ENCODE assay signal across 8 cellular contexts in the genomic region with DNA sequence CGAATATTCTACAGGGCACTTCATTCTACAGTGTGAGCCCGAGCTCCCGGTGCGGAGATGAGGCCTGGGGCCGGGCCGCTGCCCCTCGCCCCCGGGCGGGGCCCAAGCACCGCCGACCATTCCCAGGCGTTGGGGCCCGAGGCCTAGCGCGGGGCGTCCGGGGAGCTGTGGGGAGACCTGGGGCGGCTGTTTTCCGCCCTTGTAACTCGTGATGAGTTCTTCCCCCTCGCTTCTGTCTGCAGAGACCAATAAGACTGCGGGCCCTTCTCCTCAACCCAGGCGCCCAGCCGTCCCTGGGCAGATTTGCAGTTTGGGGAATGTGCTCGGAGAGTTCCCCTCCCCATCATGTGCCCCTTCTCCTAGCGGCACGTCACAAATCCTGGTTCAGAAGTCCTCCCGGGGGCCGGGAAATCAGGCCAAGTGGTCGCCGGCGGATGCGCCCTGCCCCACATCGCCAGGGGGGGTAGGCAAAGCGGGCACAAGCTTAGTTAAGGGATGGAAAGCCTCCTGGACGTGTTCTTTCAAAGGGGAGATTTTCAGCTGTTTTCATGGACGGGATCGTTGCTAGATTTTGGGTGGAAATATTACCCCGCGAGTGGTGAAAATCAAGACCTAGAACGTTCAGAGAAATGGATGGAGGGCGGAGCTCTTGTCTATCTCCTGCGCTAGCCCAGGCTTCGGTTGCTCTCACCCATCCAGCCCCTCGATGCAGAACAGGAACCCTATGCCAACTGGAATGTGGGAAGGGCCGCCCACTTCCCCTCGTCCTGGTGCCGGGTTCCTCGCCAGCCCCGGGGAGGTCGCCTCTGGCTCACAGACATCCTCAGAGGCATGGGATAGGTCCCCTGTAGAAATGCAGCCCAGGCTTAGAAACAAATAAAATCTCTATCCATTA. TPM values are rescaled to one million over a fixed set of nuclear protein-coding genes. Genes with fewer than 3 reads are reported as not detected.
DNase-seq lines count a peak whose midpoint lies in the region; ATAC-seq and TF ChIP-seq lines count a peak whose summit lies in the region.

No MANE protein-coding gene starts in this region.

- peak overlapping the region; percentile 99 for H3K27ac ChIP-seq in thoracic aorta

- peak overlapping the region; percentile 88 for H3K4me3 Mint-ChIP-seq in nephron progenitor cell

- H3K9me3 ChIP-seq in thoracic aorta, result no peaks in the 10 kb centered on the region

- no peaks in the 10 kb centered on the region for H3K27me3 Mint-ChIP-seq in nephron progenitor cell (ENCODE audit: low read depth, poor library complexity)

- DNase-seq in NK-92 treated with Interleukin-12 subunit alpha and Interleukin-12 subunit beta, amount 100 ng/mL, for 24 hours (lab: John Stamatoyannopoulos, UW), result peak; percentile 51
- no peak for DNase-seq in NK-92 (lab: John Stamatoyannopoulos, UW; ENCODE audit: unreplicated experiment)
- peak; percentile 17 for DNase-seq in NCI-H446 treated with DMSO at 0.1 percent for 48 hours (lab: John Stamatoyannopoulos, UW)
- DNase-seq in activated effector memory CD4-positive, alpha-beta T cell treated with Interleukin-2 at 50 U/mL for 16 hours, result peak; percentile 52
- peak; percentile 45 to 66 for DNase-seq in foreskin fibroblast
- peak; percentile 50 for DNase-seq in nephron progenitor cell
- no peak for DNase-seq in thoracic aorta (ENCODE audit: low spot score)

- H3K4me3 ChIP-seq in foreskin fibroblast (ENCODE audit: low read depth in 1 of 2, low read length in 2 of 2), result peak overlapping the region; percentile 54 to 67
- H3K4me3 ChIP-seq in thoracic aorta, result peak overlapping the region; percentile 81

- peak overlapping the region; percentile 73 for H3K27ac Mint-ChIP-seq in nephron progenitor cell

- ATAC-seq in HG02759 (IDR thresholded peaks at IDR 0.05; ENCODE audit: unreplicated experiment) (peak; percentile 9), thoracic aorta (ENCODE audit: insufficient number of reproducible peaks, low FRiP score, low read depth) (peak; percentile 35)

- peaks cover 26% of the 10 kb centered on the region for H3K4me1 Mint-ChIP-seq in nephron progenitor cell

- peaks cover 18% of the 10 kb centered on the region for H3K36me3 Mint-ChIP-seq in nephron progenitor cell (ENCODE audit: low read depth)

- TF ChIP-seq CTCF in foreskin fibroblast (IDR thresholded peaks at IDR 0.05; ENCODE audit: low read depth, low read length) (no peak), nephron progenitor cell (IDR thresholded peaks at IDR 0.05) (no peak), thoracic aorta (IDR thresholded peaks at IDR 0.05) (no peak)

- H3K27me3 ChIP-seq in thoracic aorta (replicated peaks; ENCODE audit: insufficient read depth), result no peaks in the 10 kb centered on the region

- H3K4me1 ChIP-seq in thoracic aorta (ENCODE audit: control insufficient read depth in 1 of 2, low read depth in 2 of 2), result peaks cover 6 to 13% of the 10 kb centered on the region in 2 donors

- peaks cover 31% of the 10 kb centered on the region for H3K9me3 Mint-ChIP-seq in nephron progenitor cell

- H3K36me3 ChIP-seq in thoracic aorta, result no peaks in the 10 kb centered on the region

RNA-seq across cellular contexts. Expression of a gene that starts 18.8 kb away (rescaled TPM):
- total RNA-seq in thoracic aorta, result 10 to 100 TPM; 25.3 to 33.7 TPM

RNA-seq across cellular contexts. Expression of a gene that starts 47.3 kb away (rescaled TPM):
- total RNA-seq in thoracic aorta, result 1 to 10 TPM; 4.6 to 5.8 TPM

Comparison
In these comparisons a context has a peak if more than half of its experiments do, and no peak if none do; other contexts are left out.
1. DNase-seq: peak in NK-92 treated with Interleukin-12 subunit alpha and Interleukin-12 subunit beta, amount 100 ng/mL, for 24 hours (single experiment), NCI-H446 treated with DMSO at 0.1 percent for 48 hours (single experiment), activated effector memory CD4-positive, alpha-beta T cell treated with Interleukin-2 at 50 U/mL for 16 hours (single experiment), foreskin fibroblast (2 of 2) and nephron progenitor cell (single experiment); none in NK-92 (single experiment) and thoracic aorta (single experiment).